Comparison of ENCODE assay signal across 1 cellular context in the genomic region with DNA sequence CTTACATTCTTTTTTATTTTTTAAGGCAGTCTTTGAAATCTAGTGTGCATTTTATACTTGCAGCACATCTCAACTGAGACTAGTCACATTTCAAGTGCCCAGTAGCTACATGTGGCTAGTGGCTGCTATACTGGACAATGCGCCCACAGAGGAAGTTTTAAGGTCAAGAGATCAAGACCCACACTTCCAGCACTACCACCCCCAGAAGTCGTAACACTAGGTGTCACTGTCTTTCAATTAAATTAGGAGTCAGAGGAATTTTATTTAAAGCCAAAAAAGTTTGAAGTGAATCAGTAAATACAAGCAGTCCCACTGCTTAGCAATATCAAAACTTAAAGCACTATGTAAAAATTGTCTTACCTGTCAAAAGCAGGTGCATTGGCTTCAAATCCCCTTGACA.
TF ChIP-seq lines count a peak whose summit lies in the region.

No MANE protein-coding gene starts in this region.

TF ChIP-seq in SK-N-SH treated with all-trans-retinoic acid at 6 μM for 48 hours, 23 proteins besides CTCF, POLR2A, EP300 and RAD21 (continued from another document):
- TF ChIP-seq, protein P1, sequence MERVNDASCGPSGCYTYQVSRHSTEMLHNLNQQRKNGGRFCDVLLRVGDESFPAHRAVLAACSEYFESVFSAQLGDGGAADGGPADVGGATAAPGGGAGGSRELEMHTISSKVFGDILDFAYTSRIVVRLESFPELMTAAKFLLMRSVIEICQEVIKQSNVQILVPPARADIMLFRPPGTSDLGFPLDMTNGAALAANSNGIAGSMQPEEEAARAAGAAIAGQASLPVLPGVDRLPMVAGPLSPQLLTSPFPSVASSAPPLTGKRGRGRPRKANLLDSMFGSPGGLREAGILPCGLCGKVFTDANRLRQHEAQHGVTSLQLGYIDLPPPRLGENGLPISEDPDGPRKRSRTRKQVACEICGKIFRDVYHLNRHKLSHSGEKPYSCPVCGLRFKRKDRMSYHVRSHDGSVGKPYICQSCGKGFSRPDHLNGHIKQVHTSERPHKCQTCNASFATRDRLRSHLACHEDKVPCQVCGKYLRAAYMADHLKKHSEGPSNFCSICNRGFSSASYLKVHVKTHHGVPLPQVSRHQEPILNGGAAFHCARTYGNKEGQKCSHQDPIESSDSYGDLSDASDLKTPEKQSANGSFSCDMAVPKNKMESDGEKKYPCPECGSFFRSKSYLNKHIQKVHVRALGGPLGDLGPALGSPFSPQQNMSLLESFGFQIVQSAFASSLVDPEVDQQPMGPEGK (CRISPR knock-in tag; IDR thresholded peaks at IDR 0.05; ENCODE audit: borderline replicate concordance) = no peak
